Comparison of ENCODE assay signal across 8 cellular contexts in the genomic region with DNA sequence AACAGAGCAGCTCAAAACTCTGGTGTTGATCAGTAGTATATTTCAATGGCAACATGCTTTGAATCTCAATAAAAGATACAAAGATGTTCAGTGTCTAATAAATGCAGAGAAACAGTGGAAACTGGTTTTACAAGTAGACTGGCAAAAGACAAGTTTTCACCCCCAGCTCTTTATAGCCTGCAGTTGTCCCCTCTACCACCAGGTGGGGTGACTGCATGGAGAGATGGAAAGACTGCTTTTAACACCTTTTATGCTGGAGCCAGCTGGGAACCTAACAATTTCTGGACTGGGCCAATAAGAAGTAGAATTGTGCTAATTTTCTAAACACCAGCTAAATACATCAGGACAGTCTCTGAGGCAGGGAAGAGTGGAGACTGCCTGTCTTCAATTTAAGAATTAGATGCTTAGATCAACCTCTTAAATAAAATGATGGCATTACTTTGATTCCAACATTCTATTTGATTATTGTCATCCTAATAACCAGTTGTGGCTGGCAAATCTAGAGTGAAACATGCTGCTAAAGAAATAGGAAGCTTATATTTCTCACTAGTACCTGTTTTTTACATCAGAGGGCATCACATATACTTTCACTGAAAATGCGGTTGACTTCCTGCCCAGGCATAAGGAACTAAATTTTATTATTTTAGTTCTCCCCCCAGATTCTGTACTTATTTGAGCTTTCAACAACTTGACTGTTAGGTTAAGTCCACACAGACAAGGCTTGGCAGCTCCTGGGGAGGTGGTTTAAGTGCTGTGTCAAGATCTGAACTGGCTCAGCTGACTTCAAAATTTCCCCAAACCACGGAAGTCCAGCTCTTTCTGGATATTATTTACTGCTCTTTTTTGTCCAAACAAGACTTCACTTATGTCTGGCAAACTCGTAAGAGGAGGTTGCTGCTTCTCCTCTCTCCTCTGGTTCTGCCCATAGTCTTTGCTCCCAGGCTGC.
A peak's percentile ranks its signal among the peaks of the same experiment; 100 is the strongest.
DNase-seq lines count a peak whose midpoint lies in the region; ATAC-seq and TF ChIP-seq lines count a peak whose summit lies in the region.

No MANE protein-coding gene starts in this region.

- peaks cover 4% of the 10 kb centered on the region for H3K9me3 Mint-ChIP-seq in activated naive CD4-positive, alpha-beta T cell treated with anti-CD3 and anti-CD28 coated beads for 36 hours
- peaks cover 8% of the 10 kb centered on the region for H3K9me3 Mint-ChIP-seq in progenitor cell of endocrine pancreas (ENCODE audit: low read depth)

- H3K4me3 Mint-ChIP-seq in activated naive CD4-positive, alpha-beta T cell treated with anti-CD3 and anti-CD28 coated beads for 36 hours: no peak overlapping the region
- H3K4me3 Mint-ChIP-seq in progenitor cell of endocrine pancreas (ENCODE audit: low read depth): no peak overlapping the region

- DNase-seq in AG09319 (ENCODE audit: extremely low read depth, low read depth) (no peak), NCI-H82 (lab: John Stamatoyannopoulos, UW) (peak; percentile 74), globus pallidus (ENCODE audit: low spot score) (peak; percentile 58), progenitor cell of endocrine pancreas (ENCODE audit: low spot score, unreplicated experiment) (peak; percentile 64)
- DNase-seq in activated naive CD4-positive, alpha-beta T cell treated with anti-CD3 and anti-CD28 coated beads for 36 hours: peak; percentile 69

- intact Hi-C loops in activated naive CD4-positive, alpha-beta T cell treated with anti-CD3 and anti-CD28 coated beads for 36 hours (cut with micrococcal nuclease): loop anchor here (1.0 kb wide), 3 partner anchors 69 to 211 kb away; no protein-coding TSS in a partner anchor

- CTCF ChIA-PET in activated naive CD4-positive, alpha-beta T cell treated with anti-CD3 and anti-CD28 coated beads for 36 hours (lab: Charles Lee): interaction anchor here (0.5 to 2.9 kb wide), 20 partner anchors 9 to 424 kb away, joined by 3 to 55 read pairs (median 4); no protein-coding TSS in a partner anchor

- peak; percentile 99 for TF ChIP-seq CTCF in AG09319 (IDR thresholded peaks at IDR 0.05; ENCODE audit: low read depth, low read length)
- peak; percentile 89 for TF ChIP-seq CTCF in GM12875 (IDR thresholded peaks at IDR 0.05; ENCODE audit: borderline replicate concordance, insufficient read depth, low read depth, low read length)
- TF ChIP-seq CTCF in progenitor cell of endocrine pancreas (IDR thresholded peaks at IDR 0.05; ENCODE audit: unreplicated experiment): peak; percentile 88

- peaks cover 2% of the 10 kb centered on the region for H3K36me3 Mint-ChIP-seq in activated naive CD4-positive, alpha-beta T cell treated with anti-CD3 and anti-CD28 coated beads for 36 hours (ENCODE audit: low read depth)
- H3K36me3 Mint-ChIP-seq in progenitor cell of endocrine pancreas (ENCODE audit: insufficient read depth): peaks cover 1% of the 10 kb centered on the region

- H3K4me1 Mint-ChIP-seq in activated naive CD4-positive, alpha-beta T cell treated with anti-CD3 and anti-CD28 coated beads for 36 hours (ENCODE audit: low read depth): no peaks in the 10 kb centered on the region
- H3K4me1 Mint-ChIP-seq in progenitor cell of endocrine pancreas (ENCODE audit: low read depth): peaks cover 1% of the 10 kb centered on the region

- no peak overlapping the region for H3K4me3 ChIP-seq in GM12875 (ENCODE audit: low read depth, low read length)

- H3K27ac Mint-ChIP-seq in activated naive CD4-positive, alpha-beta T cell treated with anti-CD3 and anti-CD28 coated beads for 36 hours: no peak overlapping the region
- no peak overlapping the region for H3K27ac Mint-ChIP-seq in progenitor cell of endocrine pancreas

- H3K27me3 Mint-ChIP-seq in activated naive CD4-positive, alpha-beta T cell treated with anti-CD3 and anti-CD28 coated beads for 36 hours (ENCODE audit: low read depth): peaks cover 7% of the 10 kb centered on the region
- peaks cover 2% of the 10 kb centered on the region for H3K27me3 Mint-ChIP-seq in progenitor cell of endocrine pancreas

- ATAC-seq in HG03432 (IDR thresholded peaks at IDR 0.05; ENCODE audit: unreplicated experiment) (peak; percentile 69), HG02884 (IDR thresholded peaks at IDR 0.05; ENCODE audit: unreplicated experiment) (no peak)
